8 cellular contexts compared by ENCODE assay signal in the genomic region with DNA sequence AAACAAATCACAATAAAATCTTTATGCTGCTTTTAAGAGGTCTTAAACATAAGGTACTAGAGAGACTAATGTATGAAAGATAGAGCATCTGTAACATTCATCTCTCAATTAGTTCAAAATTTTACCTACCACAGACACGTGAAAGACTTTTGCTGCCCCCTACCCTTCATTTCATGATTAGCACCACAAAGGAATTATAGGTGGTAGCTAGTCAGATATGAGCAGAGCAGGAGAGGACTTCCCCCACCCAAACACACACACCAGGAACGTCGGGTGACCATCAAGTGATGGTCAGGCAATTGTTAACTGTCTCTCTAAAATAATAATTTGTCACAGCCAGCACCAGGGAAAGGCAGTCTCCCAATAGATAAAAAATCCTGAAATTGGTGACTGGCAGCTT.
DNase-seq lines count a peak whose midpoint lies in the region; FAIRE-seq and TF ChIP-seq lines count a peak whose summit lies in the region.

No MANE protein-coding gene starts in this region.

- no peak overlapping the region for H3K27ac ChIP-seq in left ventricle myocardium inferior (replicated peaks)

- H3K27me3 ChIP-seq in left ventricle myocardium inferior (ENCODE audit: low read depth) = no peaks in the 10 kb centered on the region

- no peaks in the 10 kb centered on the region for H3K36me3 ChIP-seq in left ventricle myocardium inferior

- no peak overlapping the region for H3K4me3 ChIP-seq in choroid plexus epithelial cell (ENCODE audit: low read depth, low read length)
- no peak overlapping the region for H3K4me3 ChIP-seq in left ventricle myocardium inferior

- TF ChIP-seq CTCF in choroid plexus epithelial cell (conservative IDR thresholded peaks at IDR 0.05; ENCODE audit: low read depth, low read length) = peak; percentile 44
- no peak for TF ChIP-seq CTCF in left ventricle myocardium inferior (IDR thresholded peaks at IDR 0.05; ENCODE audit: borderline replicate concordance)

- no peak for FAIRE-seq in urothelium cell line (lab: Jason Lieb, UNC)

- no peaks in the 10 kb centered on the region for H3K9me3 ChIP-seq in left ventricle myocardium inferior (replicated peaks)

- DNase-seq in SKM-1 treated with dmso at 0.1 percent for 144 hours (lab: John Stamatoyannopoulos, UW; ENCODE audit: unreplicated experiment) (peak; percentile 4), SKM-1 (lab: John Stamatoyannopoulos, UW; ENCODE audit: unreplicated experiment) (no peak), NCI-H460 (ENCODE audit: extremely low read depth, low read depth) (peak; percentile 18), choroid plexus epithelial cell (ENCODE audit: low read depth) (peak; percentile 36), urothelium cell line (ENCODE audit: low spot score) (peak; percentile 2), foreskin melanocyte (no peak), left ventricle myocardium inferior (no peak), HuH-7.5 (ENCODE audit: low spot score) (no peak)

- intact Hi-C loops in left ventricle myocardium inferior (cut with micrococcal nuclease) = no loop called here

- no peaks in the 10 kb centered on the region for H3K4me1 ChIP-seq in left ventricle myocardium inferior

Comparison
In these comparisons a context has a peak if more than half of its experiments do, and no peak if none do; other contexts are left out.
1. DNase-seq: peak in SKM-1 treated with dmso at 0.1 percent for 144 hours (single experiment), NCI-H460 (single experiment), choroid plexus epithelial cell (single experiment) and urothelium cell line (single experiment); none in SKM-1 (single experiment), foreskin melanocyte (single experiment), left ventricle myocardium inferior (single experiment) and HuH-7.5 (single experiment).